10 cellular contexts compared by ENCODE assay signal in genomic region chr1:163561570-163562295, GRCh38.
A peak's percentile ranks its signal among the peaks of the same experiment; 100 is the strongest.
DNase-seq lines count a peak whose midpoint lies in the region; ATAC-seq, FAIRE-seq and TF ChIP-seq lines count a peak whose summit lies in the region.
"Had no signal": no experiment of that assay in that cellular context is flagged by ENCODE, and none has a peak within 500 bp of the region (broad histone marks: within the 10 kb centered on the region; RNA-seq: fewer than 3 reads in every experiment).

No MANE protein-coding gene starts in this region.

- ATAC-seq in heart right ventricle: peak in 2 of 8 donors; percentile 44 to 50
- no peak for ATAC-seq in Right ventricle myocardium superior (ENCODE audit: poor library complexity)
- no peak for ATAC-seq in Panc1
- ATAC-seq: K562 had no signal

- in situ Hi-C loops in Panc1 (cut with HindIII; ENCODE audit: low pct_unique_long_range_greater_than_20kb, low sequenced_read_pairs): no loop called here

- peaks cover 0 to 5% (median 0%) of the 10 kb centered on the region in 11 donors for H3K9me3 ChIP-seq in heart right ventricle
- H3K9me3 ChIP-seq in Panc1 (ENCODE audit: control insufficient read depth, insufficient read depth, low read depth, low read length): no peaks in the 10 kb centered on the region
- H3K9me3 ChIP-seq in effector memory CD4-positive, alpha-beta T cell (ENCODE audit: control insufficient read depth, low read length): no peaks in the 10 kb centered on the region

- H3K4me3 ChIP-seq in heart right ventricle (no peak overlapping the region), Panc1 (ENCODE audit: low read depth in 2 of 2, low read length in 2 of 2) (no peak overlapping the region)
- H3K4me3 ChIP-seq in effector memory CD4-positive, alpha-beta T cell (ENCODE audit: insufficient read depth, low read depth, low read length, poor library complexity, severe bottlenecking): no peak overlapping the region
- H3K4me3 ChIP-seq: K562 had no signal

- H3K4me3 Mint-ChIP-seq in glutamatergic neuron (ENCODE audit: unreplicated experiment): peak overlapping the region; percentile 10
- H3K4me3 Mint-ChIP-seq: central memory CD8-positive, alpha-beta T cell had no signal

- H3K9me3 Mint-ChIP-seq in glutamatergic neuron (ENCODE audit: unreplicated experiment): peaks cover 6% of the 10 kb centered on the region

- no peaks in the 10 kb centered on the region for H3K36me3 ChIP-seq in heart right ventricle
- no peaks in the 10 kb centered on the region for H3K36me3 ChIP-seq in Panc1 (ENCODE audit: control insufficient read depth, insufficient read depth, low read length)
- H3K36me3 ChIP-seq in effector memory CD4-positive, alpha-beta T cell (ENCODE audit: control insufficient read depth, insufficient read depth, low read length): no peaks in the 10 kb centered on the region

- H3K4me1 Mint-ChIP-seq in glutamatergic neuron (ENCODE audit: low read depth, unreplicated experiment): peaks cover 19% of the 10 kb centered on the region
- H3K4me1 Mint-ChIP-seq: central memory CD8-positive, alpha-beta T cell had no signal

- POLR2A ChIA-PET in Panc1 (lab: Charles Lee): no interaction called here

- BruUV-seq in Panc1 (replicated peaks; lab: Mats Ljungman, UMichigan): no TSS peak

- H3K4me1 ChIP-seq in heart right ventricle: no peaks in the 10 kb centered on the region
- H3K4me1 ChIP-seq in Panc1 (ENCODE audit: control insufficient read depth, insufficient read depth, low read length): no peaks in the 10 kb centered on the region
- no peaks in the 10 kb centered on the region for H3K4me1 ChIP-seq in effector memory CD4-positive, alpha-beta T cell (ENCODE audit: control insufficient read depth, insufficient read depth, low read length, poor library complexity, severe bottlenecking)

- peak overlapping the region; percentile 91 for H3K27ac Mint-ChIP-seq in glutamatergic neuron (ENCODE audit: unreplicated experiment)

- no peak for FAIRE-seq in urothelium cell line (lab: Jason Lieb, UNC)
- FAIRE-seq: K562 had no signal

- H3K27me3 ChIP-seq in heart right ventricle (no peaks in the 10 kb centered on the region), Panc1 (ENCODE audit: control insufficient read depth, insufficient read depth, low read length) (no peaks in the 10 kb centered on the region)
- H3K27me3 ChIP-seq in effector memory CD4-positive, alpha-beta T cell (replicated peaks; ENCODE audit: control insufficient read depth, insufficient read depth, low read length, poor library complexity, severe bottlenecking): no peaks in the 10 kb centered on the region

- peak in 8 of 9 donors; percentile 16 to 67 (median 53) for TF ChIP-seq CTCF in heart right ventricle (IDR thresholded peaks at IDR 0.05)
- TF ChIP-seq CTCF in Panc1 (IDR thresholded peaks at IDR 0.05): peak; percentile 51
- peak; percentile 23 for TF ChIP-seq CTCF in glutamatergic neuron (IDR thresholded peaks at IDR 0.05; ENCODE audit: partially characterized antibody, unreplicated experiment)
- no peak for TF ChIP-seq CTCF in GM10266 (IDR thresholded peaks at IDR 0.05; ENCODE audit: control insufficient read depth, insufficient read depth, low read depth, missing control alignments)

- CTCF ChIA-PET in Panc1 (lab: Charles Lee): interaction anchor here (0.6 kb wide), 1 partner anchor 1188 kb away, joined by 9 read pairs; no protein-coding TSS in a partner anchor

- DNase-seq in heart right ventricle (no peak), Right ventricle myocardium superior (no peak), Panc1 (ENCODE audit: low read depth, low spot score) (no peak), glutamatergic neuron (no peak), urothelium cell line (ENCODE audit: low spot score) (peak; percentile 9), GM10266 (ENCODE audit: extremely low spot score) (no peak)
- DNase-seq in activated CD4-positive, CD25-positive, alpha-beta regulatory T cell treated with anti-CD3 and anti-CD28 coated beads, Interleukin-2, amount 50 U/mL, for 72 hours: no peak
- no peak for DNase-seq in effector memory CD4-positive, alpha-beta T cell

- peaks cover 3% of the 10 kb centered on the region for H3K27me3 Mint-ChIP-seq in glutamatergic neuron (ENCODE audit: unreplicated experiment)
- H3K27me3 Mint-ChIP-seq: central memory CD8-positive, alpha-beta T cell had no signal

- no peaks in the 10 kb centered on the region for H3K36me3 Mint-ChIP-seq in glutamatergic neuron (ENCODE audit: unreplicated experiment)

- intact Hi-C loops in heart right ventricle (cut with DNase I) (loop anchor here in 1 of 10 donors (10.0 kb wide), 1 partner anchor 243 kb away; no protein-coding TSS in a partner anchor), Right ventricle myocardium superior (cut with DNase I) (loop anchor here (10.0 kb wide), 1 partner anchor 1513 kb away; no protein-coding TSS in a partner anchor), Panc1 (cut with micrococcal nuclease; ENCODE audit: unreplicated experiment) (no loop called here)

- H3K27ac ChIP-seq in heart right ventricle: no peak overlapping the region
- H3K27ac ChIP-seq in Panc1 (ENCODE audit: low read length): no peak overlapping the region
- no peak overlapping the region for H3K27ac ChIP-seq in effector memory CD4-positive, alpha-beta T cell (ENCODE audit: insufficient read depth, low read length, poor library complexity, severe bottlenecking)

- WGBS in heart right ventricle, 2 donors: 45 to 54% methylated on average over 3 of the region's 3 CpGs
